Comparison of ENCODE assay signal across 22 cellular contexts in genomic region chr7:98724591-98724990, GRCh38.
DNase-seq lines count a peak whose midpoint lies in the region; ATAC-seq and TF ChIP-seq lines count a peak whose summit lies in the region.
"Had no signal": no experiment of that assay in that cellular context is flagged by ENCODE, and none has a peak within 500 bp of the region (broad histone marks: within the 10 kb centered on the region; RNA-seq: fewer than 3 reads in every experiment).

No MANE protein-coding gene starts in this region.

- H3K4me1 ChIP-seq in RWPE2 (ENCODE audit: insufficient read depth, poor library complexity, severe bottlenecking) (no peaks in the 10 kb centered on the region), aorta (ENCODE audit: control insufficient read depth in 1 of 2, insufficient read depth in 2 of 2, low read length in 2 of 2) (no peaks in the 10 kb centered on the region), tibial artery (no peaks in the 10 kb centered on the region)

- WGBS in aorta, 2 donors: 82% methylated on average over 6 of the region's 6 CpGs

- no peak overlapping the region for H3K27ac Mint-ChIP-seq in HFFc6
- H3K27ac Mint-ChIP-seq: CD4-positive, CD25-positive, alpha-beta regulatory T cell had no signal

- no peaks in the 10 kb centered on the region for H3K36me3 Mint-ChIP-seq in HFFc6 (ENCODE audit: low read depth)
- H3K36me3 Mint-ChIP-seq: CD4-positive, CD25-positive, alpha-beta regulatory T cell had no signal

- H3K36me3 ChIP-seq in RWPE2 (ENCODE audit: low read depth) (no peaks in the 10 kb centered on the region), aorta (ENCODE audit: control insufficient read depth in 1 of 2, insufficient read depth in 2 of 2, low read length in 1 of 2) (no peaks in the 10 kb centered on the region), tibial artery (no peaks in the 10 kb centered on the region)
- H3K36me3 ChIP-seq: BLaER1 had no signal

- H3K27ac ChIP-seq in RWPE2 (ENCODE audit: poor library complexity, severe bottlenecking): no peak overlapping the region
- no peak overlapping the region for H3K27ac ChIP-seq in aorta (ENCODE audit: low read depth in 1 of 2, low read length in 2 of 2)
- no peak overlapping the region for H3K27ac ChIP-seq in tibial artery
- H3K27ac ChIP-seq: BLaER1 had no signal

- H3K4me3 ChIP-seq in RWPE2 (ENCODE audit: severe bottlenecking) (no peak overlapping the region), aorta (ENCODE audit: low read length in 2 of 2) (no peak overlapping the region), tibial artery (no peak overlapping the region)
- H3K4me3 ChIP-seq: BLaER1, K562 had no signal

- peak; percentile 25 for DNase-seq in A172 (ENCODE audit: low spot score)
- peak; percentile 16 for DNase-seq in HFFc6
- DNase-seq in RWPE2 (ENCODE audit: low spot score): no peak
- peak; percentile 10 for DNase-seq in posterior vena cava (ENCODE audit: low spot score)
- DNase-seq in omental fat pad (ENCODE audit: low spot score): no peak
- DNase-seq in NCI-H69 (lab: John Stamatoyannopoulos, UW): no peak
- DNase-seq in aorta: no peak
- DNase-seq in tibial artery: no peak
- DNase-seq: 8988T; CD4-positive, CD25-positive, alpha-beta regulatory T cell; DMS153; DND-41; MM.1S; NCI-H2029; NCI-H446; NCI-H524 treated with DMSO at 0.1 percent for 48 hours; RPMI8226; SHP77 had no signal

- ATAC-seq in RWPE2 (ENCODE audit: low read depth): peak; percentile 19; the same call in 1 of the 3 replicates
- no peak for ATAC-seq in omental fat pad (ENCODE audit: low FRiP score)
- ATAC-seq in aorta (ENCODE audit: low FRiP score): no peak
- ATAC-seq: HCT116, HepG2, K562 had no signal

- no peak overlapping the region for H3K4me3 Mint-ChIP-seq in HFFc6
- H3K4me3 Mint-ChIP-seq: CD4-positive, CD25-positive, alpha-beta regulatory T cell had no signal

- TF ChIP-seq CTCF in HFFc6 (IDR thresholded peaks at IDR 0.05) (no peak), RWPE2 (IDR thresholded peaks at IDR 0.05; ENCODE audit: poor library complexity, severe bottlenecking) (no peak), omental fat pad (IDR thresholded peaks at IDR 0.05) (no peak), tibial artery (IDR thresholded peaks at IDR 0.05) (no peak)

- no peaks in the 10 kb centered on the region for H3K9me3 Mint-ChIP-seq in HFFc6

- intact Hi-C loops in posterior vena cava (cut with DNase I): no loop called here
- intact Hi-C loops in aorta (cut with DNase I): no loop called here
- intact Hi-C loops in tibial artery (cut with DNase I; ENCODE audit: low total_unique reads): no loop called here

- H3K4me1 Mint-ChIP-seq in HFFc6 (ENCODE audit: low read depth): no peaks in the 10 kb centered on the region
- H3K4me1 Mint-ChIP-seq: CD4-positive, CD25-positive, alpha-beta regulatory T cell had no signal

- H3K27me3 ChIP-seq in RWPE2 (ENCODE audit: insufficient read depth, poor library complexity, severe bottlenecking): no peaks in the 10 kb centered on the region
- H3K27me3 ChIP-seq in aorta (ENCODE audit: control insufficient read depth in 1 of 2, insufficient read depth in 2 of 2, low read length in 1 of 2): no peaks in the 10 kb centered on the region
- H3K27me3 ChIP-seq in tibial artery: peaks cover 0 to 19% of the 10 kb centered on the region in 2 donors
- H3K27me3 ChIP-seq: BLaER1 had no signal

- peaks cover 20% of the 10 kb centered on the region for H3K27me3 Mint-ChIP-seq in HFFc6 (ENCODE audit: insufficient read depth)

- no peaks in the 10 kb centered on the region for H3K9me3 ChIP-seq in RWPE2 (ENCODE audit: severe bottlenecking)
- H3K9me3 ChIP-seq in aorta (ENCODE audit: control insufficient read depth, low read length): no peaks in the 10 kb centered on the region
- no peaks in the 10 kb centered on the region for H3K9me3 ChIP-seq in tibial artery
- H3K9me3 ChIP-seq: BLaER1 had no signal

Comparison
In these comparisons a context has a peak if more than half of its experiments do, and no peak if none do; other contexts are left out.
1. DNase-seq: peak in A172 (single experiment), HFFc6 (single experiment) and posterior vena cava (single experiment); none in RWPE2 (single experiment), omental fat pad (single experiment), NCI-H69 (single experiment), aorta (0 of 2) and tibial artery (0 of 2).